ENCODE assay signal across 21 cellular contexts in genomic region chr10:16789266-16789665, GRCh38. TPM values are rescaled to one million over a fixed set of nuclear protein-coding genes. Genes with fewer than 3 reads are reported as not detected.
DNase-seq lines count a peak whose midpoint lies in the region; ATAC-seq and TF ChIP-seq lines count a peak whose summit lies in the region.
"Had no signal": no experiment of that assay in that cellular context is flagged by ENCODE, and none has a peak within 500 bp of the region (broad histone marks: within the 10 kb centered on the region; RNA-seq: fewer than 3 reads in every experiment).

No MANE protein-coding gene starts in this region.

- peaks cover 14% of the 10 kb centered on the region for H3K36me3 ChIP-seq in CD4-positive, CD25-positive, alpha-beta regulatory T cell (ENCODE audit: control insufficient read depth, insufficient read depth, low read length)
- no peaks in the 10 kb centered on the region for H3K36me3 ChIP-seq in effector memory CD4-positive, alpha-beta T cell (ENCODE audit: control insufficient read depth, insufficient read depth, low read length)
- H3K36me3 ChIP-seq: WERI-Rb-1 had no signal

- no peaks in the 10 kb centered on the region for H3K27me3 ChIP-seq in CD4-positive, CD25-positive, alpha-beta regulatory T cell (ENCODE audit: control insufficient read depth, insufficient read depth, low read length)
- no peaks in the 10 kb centered on the region for H3K27me3 ChIP-seq in CD4-positive, alpha-beta T cell (ENCODE audit: control insufficient read depth, insufficient read depth, low read length)
- H3K27me3 ChIP-seq in effector memory CD4-positive, alpha-beta T cell (replicated peaks; ENCODE audit: control insufficient read depth, insufficient read depth, low read length, poor library complexity, severe bottlenecking): no peaks in the 10 kb centered on the region
- H3K27me3 ChIP-seq: testis had no signal

- no peak overlapping the region for H3K4me3 ChIP-seq in CD4-positive, CD25-positive, alpha-beta regulatory T cell (ENCODE audit: low read depth, low read length)
- no peak overlapping the region for H3K4me3 ChIP-seq in effector memory CD4-positive, alpha-beta T cell (ENCODE audit: insufficient read depth, low read depth, low read length, poor library complexity, severe bottlenecking)
- H3K4me3 ChIP-seq: GM12878, K562, testis had no signal

- CTCF ChIA-PET in CD4-positive, alpha-beta T cell (lab: Charles Lee): no interaction called here
- CTCF ChIA-PET in MCF 10A (lab: Yijun Ruan, JAX): interaction anchor here (0.6 to 1.5 kb wide), 2 partner anchors 11 to 908 kb away, joined by 4 to 5 read pairs; no protein-coding TSS in a partner anchor

- H3K4me1 ChIP-seq in CD4-positive, CD25-positive, alpha-beta regulatory T cell (ENCODE audit: control insufficient read depth, insufficient read depth, low read length, poor library complexity, severe bottlenecking): peaks cover 20% of the 10 kb centered on the region
- peaks cover 19% of the 10 kb centered on the region for H3K4me1 ChIP-seq in effector memory CD4-positive, alpha-beta T cell (ENCODE audit: control insufficient read depth, insufficient read depth, low read length, poor library complexity, severe bottlenecking)
- H3K4me1 ChIP-seq: testis had no signal

- H3K27ac Mint-ChIP-seq in CD4-positive, CD25-positive, alpha-beta regulatory T cell: peak overlapping the region; percentile 98 to 99 (median 99)
- H3K27ac Mint-ChIP-seq in CD4-positive, alpha-beta T cell: peak overlapping the region; percentile 88
- H3K27ac Mint-ChIP-seq in nephron (peak overlapping the region in 2 of 3 experiments; percentile 65 to 78), MCF 10A (ENCODE audit: low read depth, unreplicated experiment) (no peak overlapping the region)
- H3K27ac Mint-ChIP-seq: progenitor cell of endocrine pancreas had no signal

- H3K4me1 Mint-ChIP-seq in CD4-positive, CD25-positive, alpha-beta regulatory T cell: peaks cover 14 to 48% (median 37%) of the 10 kb centered on the region in 4 donors
- H3K4me1 Mint-ChIP-seq in CD4-positive, alpha-beta T cell (ENCODE audit: low read depth): peaks cover 21% of the 10 kb centered on the region
- H3K4me1 Mint-ChIP-seq in nephron: no peaks in the 10 kb centered on the region
- H3K4me1 Mint-ChIP-seq in MCF 10A (ENCODE audit: insufficient read depth, unreplicated experiment): peaks cover 7% of the 10 kb centered on the region

- POLR2A ChIA-PET in CD4-positive, alpha-beta T cell (lab: Charles Lee): interaction anchor here (2.6 kb wide), 1 partner anchor 28 kb away, joined by 13 read pairs; the partner anchor contains the start of gene RSU1
- POLR2A ChIA-PET in MCF 10A (lab: Yijun Ruan, JAX): interaction anchor here (0.6 kb wide), 1 partner anchor 28 kb away, joined by 3 read pairs; the partner anchor contains the start of gene RSU1

- ATAC-seq in CD4-positive, CD25-positive, alpha-beta regulatory T cell (ENCODE audit: low read depth in 2 of 2): no peak
- no peak for ATAC-seq in CD4-positive, alpha-beta T cell (ENCODE audit: poor library complexity)
- ATAC-seq: activated CD8-positive, alpha-beta T cell treated with anti-CD3 and anti-CD28 coated beads, Interleukin-2, amount 10 ng/mL, durations not matched to agents 7 days and 5 days; activated T-cell treated with anti-CD3 and anti-CD28 coated beads, Interleukin-2, amount 50 U/mL, for 4 hours; GM12878; K562; Panc1 had no signal

- no peaks in the 10 kb centered on the region for H3K27me3 Mint-ChIP-seq in CD4-positive, CD25-positive, alpha-beta regulatory T cell
- no peaks in the 10 kb centered on the region for H3K27me3 Mint-ChIP-seq in CD4-positive, alpha-beta T cell
- H3K27me3 Mint-ChIP-seq in nephron (ENCODE audit: low read depth) (no peaks in the 10 kb centered on the region), MCF 10A (ENCODE audit: insufficient read depth, unreplicated experiment) (no peaks in the 10 kb centered on the region)
- H3K27me3 Mint-ChIP-seq: progenitor cell of endocrine pancreas had no signal

- peak overlapping the region; percentile 96 for H3K27ac ChIP-seq in CD4-positive, CD25-positive, alpha-beta regulatory T cell (ENCODE audit: insufficient read depth, low read length, poor library complexity, severe bottlenecking)
- H3K27ac ChIP-seq in CD4-positive, alpha-beta T cell (ENCODE audit: low read depth, low read length): no peak overlapping the region
- H3K27ac ChIP-seq in effector memory CD4-positive, alpha-beta T cell (ENCODE audit: insufficient read depth, low read length, poor library complexity, severe bottlenecking): peak overlapping the region; percentile 84
- H3K27ac ChIP-seq: testis, WERI-Rb-1 had no signal

- peaks cover 0 to 2% (median 0%) of the 10 kb centered on the region in 7 donors for H3K9me3 Mint-ChIP-seq in CD4-positive, CD25-positive, alpha-beta regulatory T cell
- peaks cover 2% of the 10 kb centered on the region for H3K9me3 Mint-ChIP-seq in CD4-positive, alpha-beta T cell
- H3K9me3 Mint-ChIP-seq in nephron: peaks cover 4% of the 10 kb centered on the region
- H3K9me3 Mint-ChIP-seq in MCF 10A (ENCODE audit: unreplicated experiment): no peaks in the 10 kb centered on the region

- no peak for DNase-seq in CD4-positive, CD25-positive, alpha-beta regulatory T cell
- DNase-seq in CD4-positive, alpha-beta T cell: no peak
- DNase-seq in effector memory CD4-positive, alpha-beta T cell: no peak
- DNase-seq in DMS 273 (lab: John Stamatoyannopoulos, UW; ENCODE audit: unreplicated experiment): no peak
- DNase-seq in MCF 10A (ENCODE audit: unreplicated experiment): no peak
- no peak for DNase-seq in Ammon's horn (ENCODE audit: low spot score)
- DNase-seq: activated CD8-positive, alpha-beta T cell treated with anti-CD3 and anti-CD28 coated beads, Interleukin-2, amount 10 ng/mL, durations not matched to agents 7 days and 5 days; activated T-cell treated with anti-CD3 and anti-CD28 coated beads, Interleukin-2, amount 50 U/mL, for 4 hours; cortex of kidney; DMS79; mesendoderm; MM.1S; NCI-H1436 treated with DMSO at 0.1 percent for 48 hours; NCI-H524 treated with DMSO at 0.1 percent for 48 hours; testis; WERI-Rb-1 had no signal

- no peak for TF ChIP-seq CTCF in CD4-positive, alpha-beta T cell (IDR thresholded peaks at IDR 0.05)
- TF ChIP-seq CTCF in nephron (IDR thresholded peaks at IDR 0.05; ENCODE audit: unreplicated experiment in 3 of 3) (no peak), MCF 10A (IDR thresholded peaks at IDR 0.05; ENCODE audit: unreplicated experiment) (no peak)

- no TSS peak for BruUV-seq in MCF 10A (replicated peaks; lab: Mats Ljungman, UMichigan)

- no peaks in the 10 kb centered on the region for H3K9me3 ChIP-seq in CD4-positive, CD25-positive, alpha-beta regulatory T cell (ENCODE audit: control insufficient read depth in 2 of 2, low read length in 2 of 2)
- no peaks in the 10 kb centered on the region for H3K9me3 ChIP-seq in CD4-positive, alpha-beta T cell (ENCODE audit: control insufficient read depth, low read length)
- no peaks in the 10 kb centered on the region for H3K9me3 ChIP-seq in effector memory CD4-positive, alpha-beta T cell (ENCODE audit: control insufficient read depth, low read length)
- H3K9me3 ChIP-seq: testis had no signal

- H3K36me3 Mint-ChIP-seq in CD4-positive, CD25-positive, alpha-beta regulatory T cell: peaks cover 39% of the 10 kb centered on the region
- H3K36me3 Mint-ChIP-seq in CD4-positive, alpha-beta T cell (ENCODE audit: low read depth): peaks cover 55% of the 10 kb centered on the region
- H3K36me3 Mint-ChIP-seq in nephron (ENCODE audit: low read depth) (peaks cover 43% of the 10 kb centered on the region), MCF 10A (ENCODE audit: insufficient read depth, unreplicated experiment) (peaks cover 17% of the 10 kb centered on the region)

- intact Hi-C loops in CD4-positive, alpha-beta T cell (cut with DNase I, micrococcal nuclease): no loop called here
- intact Hi-C loops in MCF 10A (cut with micrococcal nuclease): no loop called here

- H3K4me3 Mint-ChIP-seq in CD4-positive, CD25-positive, alpha-beta regulatory T cell: no peak overlapping the region
- no peak overlapping the region for H3K4me3 Mint-ChIP-seq in CD4-positive, alpha-beta T cell
- H3K4me3 Mint-ChIP-seq in nephron (no peak overlapping the region), MCF 10A (ENCODE audit: unreplicated experiment) (no peak overlapping the region)
- H3K4me3 Mint-ChIP-seq: activated CD8-positive, alpha-beta T cell treated with anti-CD3 and anti-CD28 coated beads, Interleukin-2, amount 10 ng/mL, durations not matched to agents 7 days and 5 days; activated T-cell treated with anti-CD3 and anti-CD28 coated beads, Interleukin-2, amount 50 U/mL, for 4 hours had no signal

RNA-seq across cellular contexts. Expression of gene RSU1, which starts 28.0 kb away (rescaled TPM):
- total RNA-seq in CD4-positive, CD25-positive, alpha-beta regulatory T cell: 69.2 TPM
- polyA plus RNA-seq in CD4-positive, CD25-positive, alpha-beta regulatory T cell: 100 to 1,000 TPM; 117 to 165 (median 146) TPM
- 10 to 100 TPM; 26.2 to 28.8 TPM for total RNA-seq in CD4-positive, alpha-beta T cell
- total RNA-seq in MCF 10A (2022): 50.5 and 54.4 TPM in 2 replicates
